ENCODE assay signal across 19 cellular contexts in the genomic region with DNA sequence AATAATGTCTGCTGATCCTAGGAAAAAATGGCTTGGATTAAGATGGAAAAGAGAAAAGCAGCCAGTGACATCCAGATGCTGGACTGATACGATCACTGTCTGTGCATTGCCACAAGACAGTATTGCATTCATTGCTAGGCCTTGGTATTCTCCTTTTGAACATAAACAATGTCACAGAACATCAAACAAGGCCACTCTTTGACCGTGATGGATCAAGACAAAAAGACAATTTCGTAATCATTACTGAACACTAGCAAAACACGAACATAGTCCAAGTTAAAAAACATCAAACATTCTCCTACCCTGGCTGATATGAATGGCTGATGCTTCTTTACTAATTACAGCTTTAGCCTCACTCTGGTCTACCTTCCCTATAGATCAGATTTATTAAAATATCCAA.
"Had no signal": no experiment of that assay in that cellular context is flagged by ENCODE, and none has a peak within 500 bp of the region (broad histone marks: within the 10 kb centered on the region; RNA-seq: fewer than 3 reads in every experiment).

No MANE protein-coding gene starts in this region.

- H3K9me3 ChIP-seq: esophagus squamous epithelium, gastrocnemius medialis, heart right ventricle, left ventricle myocardium inferior, lower lobe of right lung had no signal

- H3K27ac ChIP-seq: coronary artery, dorsolateral prefrontal cortex, esophagus squamous epithelium, gastrocnemius medialis, heart right ventricle, left ventricle myocardium inferior, lower lobe of right lung had no signal

- H3K27me3 ChIP-seq: esophagus squamous epithelium, gastrocnemius medialis, heart right ventricle had no signal

- H3K36me3 ChIP-seq: esophagus squamous epithelium, gastrocnemius medialis, heart right ventricle, left ventricle myocardium inferior, lower lobe of right lung had no signal

- H3K4me1 ChIP-seq: esophagus squamous epithelium, gastrocnemius medialis, heart right ventricle, left ventricle myocardium inferior, lower lobe of right lung had no signal

- DNase-seq: dermis blood vessel endothelial cell; dorsolateral prefrontal cortex; effector CD4-positive, alpha-beta T cell; effector memory CD4-positive, alpha-beta T cell; esophagus squamous epithelium; foreskin fibroblast; foreskin melanocyte; gastrocnemius medialis; glutamatergic neuron; head of caudate nucleus; heart right ventricle; hippocampal formation; left cardiac atrium; left ventricle myocardium inferior; lower lobe of right lung; mesendoderm; midbrain; naive thymus-derived CD4-positive, alpha-beta T cell had no signal

- H3K4me3 ChIP-seq: coronary artery, dorsolateral prefrontal cortex, esophagus squamous epithelium, gastrocnemius medialis, heart right ventricle, left ventricle myocardium inferior, lower lobe of right lung had no signal

- ATAC-seq: gastrocnemius medialis; heart right ventricle; left cardiac atrium; lower lobe of right lung; naive thymus-derived CD4-positive, alpha-beta T cell had no signal
